ENCODE assay signal across 8 cellular contexts in genomic region chr1:66446261-66447001, GRCh38.
A peak's percentile ranks its signal among the peaks of the same experiment; 100 is the strongest.
DNase-seq lines count a peak whose midpoint lies in the region; ATAC-seq, FAIRE-seq and TF ChIP-seq lines count a peak whose summit lies in the region.

No MANE protein-coding gene starts in this region.

- H3K36me3 Mint-ChIP-seq in stimulated activated naive CD8-positive, alpha-beta T cell treated with anti-CD3 and anti-CD28 coated beads, Interleukin-15, Interleukin-2, amounts not matched to agents 100 ng/mL and 50 ng/mL, for 24 hours (ENCODE audit: low read depth) = no peaks in the 10 kb centered on the region
- no peaks in the 10 kb centered on the region for H3K36me3 Mint-ChIP-seq in MCF 10A (ENCODE audit: insufficient read depth, unreplicated experiment)
- H3K36me3 Mint-ChIP-seq in stimulated activated memory B cell treated with anti-CD40 and anti-IgM and Interleukin-4, amounts not matched to agents 10 μg/mL and 1 μg/mL and 100 μg/mL, for 72 hours = no peaks in the 10 kb centered on the region

- POLR2A ChIA-PET in MCF 10A (lab: Yijun Ruan, JAX) = interaction anchor here (0.6 to 3.1 kb wide), 9 partner anchors 9 to 491 kb away, joined by 3 to 23 read pairs (median 5); no protein-coding TSS in a partner anchor

- H3K9me3 Mint-ChIP-seq in stimulated activated naive CD8-positive, alpha-beta T cell treated with anti-CD3 and anti-CD28 coated beads, Interleukin-15, Interleukin-2, amounts not matched to agents 100 ng/mL and 50 ng/mL, for 24 hours = no peaks in the 10 kb centered on the region
- no peaks in the 10 kb centered on the region for H3K9me3 Mint-ChIP-seq in MCF 10A (ENCODE audit: unreplicated experiment)
- no peaks in the 10 kb centered on the region for H3K9me3 Mint-ChIP-seq in stimulated activated memory B cell treated with anti-CD40 and anti-IgM and Interleukin-4, amounts not matched to agents 10 μg/mL and 1 μg/mL and 100 μg/mL, for 72 hours

- H3K27me3 Mint-ChIP-seq in stimulated activated naive CD8-positive, alpha-beta T cell treated with anti-CD3 and anti-CD28 coated beads, Interleukin-15, Interleukin-2, amounts not matched to agents 100 ng/mL and 50 ng/mL, for 24 hours = peaks cover 8% of the 10 kb centered on the region
- no peaks in the 10 kb centered on the region for H3K27me3 Mint-ChIP-seq in MCF 10A (ENCODE audit: insufficient read depth, unreplicated experiment)
- H3K27me3 Mint-ChIP-seq in stimulated activated memory B cell treated with anti-CD40 and anti-IgM and Interleukin-4, amounts not matched to agents 10 μg/mL and 1 μg/mL and 100 μg/mL, for 72 hours = peaks cover 11% of the 10 kb centered on the region

- H3K27ac Mint-ChIP-seq in stimulated activated naive CD8-positive, alpha-beta T cell treated with anti-CD3 and anti-CD28 coated beads, Interleukin-15, Interleukin-2, amounts not matched to agents 100 ng/mL and 50 ng/mL, for 24 hours = peak overlapping the region; percentile 97
- H3K27ac Mint-ChIP-seq in MCF 10A (ENCODE audit: low read depth, unreplicated experiment) = no peak overlapping the region
- peak overlapping the region; percentile 95 for H3K27ac Mint-ChIP-seq in stimulated activated memory B cell treated with anti-CD40 and anti-IgM and Interleukin-4, amounts not matched to agents 10 μg/mL and 1 μg/mL and 100 μg/mL, for 72 hours

- no TSS peak for BruUV-seq in MCF 10A (replicated peaks; lab: Mats Ljungman, UMichigan)

- FAIRE-seq in H54 (lab: Jason Lieb, UNC) (peak; percentile 95), RCC 7860 (lab: Jason Lieb, UNC) (peak; percentile 74)

- TF ChIP-seq CTCF in LNCAP (IDR thresholded peaks at IDR 0.05) = peak; percentile 62
- peak; percentile 75 for TF ChIP-seq CTCF in MCF 10A (IDR thresholded peaks at IDR 0.05; ENCODE audit: unreplicated experiment)

- peak overlapping the region; percentile 76 for H3K4me3 Mint-ChIP-seq in stimulated activated naive CD8-positive, alpha-beta T cell treated with anti-CD3 and anti-CD28 coated beads, Interleukin-15, Interleukin-2, amounts not matched to agents 100 ng/mL and 50 ng/mL, for 24 hours
- no peak overlapping the region for H3K4me3 Mint-ChIP-seq in MCF 10A (ENCODE audit: unreplicated experiment)
- H3K4me3 Mint-ChIP-seq in stimulated activated memory B cell treated with anti-CD40 and anti-IgM and Interleukin-4, amounts not matched to agents 10 μg/mL and 1 μg/mL and 100 μg/mL, for 72 hours = peak overlapping the region; percentile 83

- no peak for ATAC-seq in stimulated activated naive CD8-positive, alpha-beta T cell treated with anti-CD3 and anti-CD28 coated beads, Interleukin-15, Interleukin-2, amounts not matched to agents 100 U/mL and 50 U/mL, for 24 hours
- peak; percentile 72 for ATAC-seq in stimulated activated memory B cell treated with anti-CD40 and anti-IgM and Interleukin-4, amounts not matched to agents 10 μg/mL and 1 μg/mL and 100 μg/mL, for 72 hours

- DNase-seq in stimulated activated naive CD8-positive, alpha-beta T cell treated with anti-CD3 and anti-CD28 coated beads, Interleukin-15, Interleukin-2, amounts not matched to agents 100 U/mL and 50 U/mL, for 24 hours = no peak
- DNase-seq in H54 (ENCODE audit: insufficient read length, low spot score) (peak; percentile 6), RCC 7860 (ENCODE audit: low spot score) (peak; percentile 58), MCF 10A (ENCODE audit: unreplicated experiment) (peak; percentile 68), iris pigment epithelial cell (ENCODE audit: low read depth) (peak; percentile 68)

- CTCF ChIA-PET in MCF 10A (lab: Yijun Ruan, JAX) = interaction anchor here (0.6 to 13.6 kb wide), 69 partner anchors 10 to 1844 kb away, joined by 3 to 687 read pairs (median 5); no protein-coding TSS in a partner anchor

- intact Hi-C loops in MCF 10A (cut with micrococcal nuclease) = loop anchor here (1.0 to 5.0 kb wide), 6 partner anchors 57 to 487 kb away; no protein-coding TSS in a partner anchor

- no peak for TF ChIP-seq POLR2A in H54 (IDR thresholded peaks at IDR 0.05; ENCODE audit: low read depth, low read length)

- H3K4me1 Mint-ChIP-seq in stimulated activated naive CD8-positive, alpha-beta T cell treated with anti-CD3 and anti-CD28 coated beads, Interleukin-15, Interleukin-2, amounts not matched to agents 100 ng/mL and 50 ng/mL, for 24 hours (ENCODE audit: low read depth) = peaks cover 31% of the 10 kb centered on the region
- no peaks in the 10 kb centered on the region for H3K4me1 Mint-ChIP-seq in MCF 10A (ENCODE audit: insufficient read depth, unreplicated experiment)
- H3K4me1 Mint-ChIP-seq in stimulated activated memory B cell treated with anti-CD40 and anti-IgM and Interleukin-4, amounts not matched to agents 10 μg/mL and 1 μg/mL and 100 μg/mL, for 72 hours = peaks cover 34% of the 10 kb centered on the region
